In the genomic region with DNA sequence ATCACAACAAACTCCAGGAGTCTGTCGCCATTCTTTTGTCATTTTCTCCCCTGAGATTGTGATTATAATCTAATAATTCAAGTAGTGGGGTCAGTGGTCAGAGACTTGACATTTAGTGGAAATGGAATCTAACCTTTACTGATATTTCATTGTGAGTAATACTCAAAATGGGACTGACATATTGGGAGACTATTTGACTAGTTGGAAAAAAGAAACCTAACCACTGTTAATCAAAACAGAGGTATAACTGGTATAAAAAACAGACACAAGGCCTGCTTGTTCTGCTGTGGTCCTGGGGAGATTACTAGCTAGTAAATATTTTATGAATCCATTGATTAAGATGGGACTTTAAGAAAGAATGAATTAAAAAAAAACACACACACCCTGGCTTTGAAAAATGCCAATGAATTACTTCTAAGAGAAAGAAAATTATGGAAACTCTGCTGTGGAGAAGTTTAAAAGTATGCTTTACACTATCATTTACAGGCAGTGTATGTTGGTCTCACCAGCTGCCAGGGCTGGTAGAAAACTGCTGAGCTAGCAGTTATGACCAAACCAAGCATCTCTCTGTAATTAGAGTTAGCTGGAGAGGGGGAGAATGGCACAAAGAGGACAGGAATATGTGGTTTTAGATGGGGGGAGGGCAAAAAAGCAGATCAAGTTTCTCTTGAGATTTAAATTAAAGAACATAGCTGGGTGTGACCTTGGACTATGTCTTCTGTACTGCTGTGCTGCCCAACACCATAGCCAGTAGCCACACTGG, we compare ENCODE assay signal across 13 cellular contexts.
DNase-seq lines count a peak whose midpoint lies in the region; ATAC-seq lines count a peak whose summit lies in the region.
"Had no signal": no experiment of that assay in that cellular context is flagged by ENCODE, and none has a peak within 500 bp of the region (broad histone marks: within the 10 kb centered on the region; RNA-seq: fewer than 3 reads in every experiment).

No MANE protein-coding gene starts in this region.

- peaks cover 92% of the 10 kb centered on the region for H3K4me1 Mint-ChIP-seq in activated naive CD4-positive, alpha-beta T cell treated with anti-CD3 and anti-CD28 coated beads, Interleukin-2, amount 50 U/mL, for 24 hours
- peaks cover 79 to 90% of the 10 kb centered on the region in 2 donors for H3K4me1 Mint-ChIP-seq in effector memory CD8-positive, alpha-beta T cell (ENCODE audit: low read depth in 2 of 2)

- no peaks in the 10 kb centered on the region for H3K27me3 Mint-ChIP-seq in activated naive CD4-positive, alpha-beta T cell treated with anti-CD3 and anti-CD28 coated beads, Interleukin-2, amount 50 U/mL, for 24 hours
- H3K27me3 Mint-ChIP-seq in effector memory CD8-positive, alpha-beta T cell = no peaks in the 10 kb centered on the region
- H3K27me3 Mint-ChIP-seq: B cell had no signal

- peak overlapping the region; percentile 100 for H3K27ac Mint-ChIP-seq in activated naive CD4-positive, alpha-beta T cell treated with anti-CD3 and anti-CD28 coated beads, Interleukin-2, amount 50 U/mL, for 24 hours
- H3K27ac Mint-ChIP-seq in effector memory CD8-positive, alpha-beta T cell = peak overlapping the region; percentile 99 to 100

- DNase-seq in activated naive CD4-positive, alpha-beta T cell treated with anti-CD3 and anti-CD28 coated beads, Interleukin-2, amount 50 U/mL, for 16 hours = no peak
- DNase-seq in RPMI8226 (peak; percentile 3), glomerular visceral epithelial cell (ENCODE audit: extremely low spot score) (no peak)
- no peak for DNase-seq in effector memory CD8-positive, alpha-beta T cell
- DNase-seq in stimulated activated naive CD8-positive, alpha-beta T cell treated with anti-CD3 and anti-CD28 coated beads, Interleukin-15, Interleukin-2, amounts not matched to agents 100 U/mL and 50 U/mL, for 24 hours = no peak
- no peak for DNase-seq in activated CD4-positive, CD25-positive, alpha-beta regulatory T cell treated with anti-CD3 and anti-CD28 coated beads, Interleukin-2, amount 50 U/mL, for 72 hours
- DNase-seq: activated CD4-positive, CD25-positive, alpha-beta regulatory T cell; caudate nucleus; OCI-M1; stimulated activated CD4-positive, alpha-beta T cell treated with anti-CD3 and anti-CD28 coated beads, Interleukin-1b, Interleukin-23, amount 100 ng/mL, for 48 hours had no signal

- peak overlapping the region; percentile 27 for H3K4me3 Mint-ChIP-seq in activated naive CD4-positive, alpha-beta T cell treated with anti-CD3 and anti-CD28 coated beads, Interleukin-2, amount 50 U/mL, for 24 hours
- H3K4me3 Mint-ChIP-seq in effector memory CD8-positive, alpha-beta T cell = peak overlapping the region; percentile 51 to 59
- H3K4me3 Mint-ChIP-seq: B cell had no signal

- no peak for ATAC-seq in effector memory CD8-positive, alpha-beta T cell (replicated peaks)
- peak; percentile 33 for ATAC-seq in stimulated activated naive CD8-positive, alpha-beta T cell treated with anti-CD3 and anti-CD28 coated beads, Interleukin-15, Interleukin-2, amounts not matched to agents 100 U/mL and 50 U/mL, for 24 hours
- ATAC-seq in esophagus mucosa = no peak

- peaks cover 6% of the 10 kb centered on the region for H3K9me3 Mint-ChIP-seq in activated naive CD4-positive, alpha-beta T cell treated with anti-CD3 and anti-CD28 coated beads, Interleukin-2, amount 50 U/mL, for 24 hours
- H3K9me3 Mint-ChIP-seq in effector memory CD8-positive, alpha-beta T cell = no peaks in the 10 kb centered on the region

- peaks cover 53% of the 10 kb centered on the region for H3K36me3 Mint-ChIP-seq in activated naive CD4-positive, alpha-beta T cell treated with anti-CD3 and anti-CD28 coated beads, Interleukin-2, amount 50 U/mL, for 24 hours
- H3K36me3 Mint-ChIP-seq in effector memory CD8-positive, alpha-beta T cell (ENCODE audit: insufficient read depth) = peaks cover 28% of the 10 kb centered on the region
